Comparison of ENCODE assay signal across 8 cellular contexts in the genomic region with DNA sequence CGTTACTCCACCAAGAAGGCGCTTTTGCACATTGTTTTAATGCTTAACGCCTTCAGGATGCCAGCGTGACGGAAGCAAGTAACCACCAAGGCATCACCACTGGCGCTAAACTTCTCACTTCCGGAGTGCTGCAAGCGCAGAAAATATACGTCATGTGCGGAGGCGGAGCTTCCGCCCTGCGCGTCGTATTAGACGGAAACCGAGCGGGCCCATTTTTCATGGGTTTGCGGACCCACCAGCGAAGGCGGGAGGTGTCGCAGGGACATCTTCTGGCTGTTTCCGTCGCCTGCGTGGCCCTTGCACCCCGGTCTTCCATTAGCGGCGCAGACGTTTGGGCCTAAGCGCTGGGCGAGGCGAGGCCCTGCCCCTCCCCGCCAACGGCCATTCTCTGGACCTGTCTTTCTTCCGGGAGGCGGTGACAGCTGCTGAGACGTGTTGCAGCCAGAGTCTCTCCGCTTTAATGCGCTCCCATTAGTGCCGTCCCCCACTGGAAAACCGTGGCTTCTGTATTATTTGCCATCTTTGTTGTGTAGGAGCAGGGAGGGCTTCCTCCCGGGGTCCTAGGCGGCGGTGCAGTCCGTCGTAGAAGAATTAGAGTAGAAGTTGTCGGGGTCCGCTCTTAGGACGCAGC. TPM values are rescaled to one million over a fixed set of nuclear protein-coding genes. Genes with fewer than 3 reads are reported as not detected.
DNase-seq lines count a peak whose midpoint lies in the region; ATAC-seq lines count a peak whose summit lies in the region.

A gene (plus strand): TSS at position 403 of the 631 bp plus-strand sequence. CDS start 235 bp downstream, outside the sequence.

- H3K4me1 ChIP-seq in CD8-positive, alpha-beta memory T cell (ENCODE audit: insufficient read depth, low read length), result peaks cover 42% of the 10 kb centered on the region

- H3K9me3 ChIP-seq in CD8-positive, alpha-beta memory T cell (ENCODE audit: low read length), result no peaks in the 10 kb centered on the region

- H3K4me3 Mint-ChIP-seq in CD8-positive, alpha-beta memory T cell, result peak within 1 kb of the TSS; percentile 91 to 99 (median 97)

- POLR2A ChIA-PET in CD8-positive, alpha-beta memory T cell (lab: Charles Lee), result interaction anchor here (0.6 to 4.7 kb wide), 11 partner anchors 28 to 1228 kb away, joined by 3 to 171 read pairs (median 4); a partner anchor contains a TSS
- POLR2A ChIA-PET in activated CD8-positive, alpha-beta memory T cell treated with anti-CD3 and anti-CD28 coated beads for 36 hours (lab: Charles Lee), result interaction anchor here (0.5 to 2.8 kb wide), 8 partner anchors 46 to 254 kb away, joined by 3 to 21 read pairs (median 4); a partner anchor contains a TSS

- peaks cover 42 to 52% (median 51%) of the 10 kb centered on the region in 3 donors for H3K4me1 Mint-ChIP-seq in CD8-positive, alpha-beta memory T cell

- DNase-seq in CD8-positive, alpha-beta memory T cell, result peak; percentile 88 to 97 (median 97)
- DNase-seq in HS-5 (ENCODE audit: low read depth) (peak; percentile 69), NOMO-1 (lab: John Stamatoyannopoulos, UW; ENCODE audit: unreplicated experiment in 2 of 2) (peak; percentile 93 to 95), lung microvascular endothelial cell (ENCODE audit: low read depth in 2 of 2) (peak; percentile 96)
- peak; percentile 90 for DNase-seq in effector CD8-positive, alpha-beta T cell (lab: John Stamatoyannopoulos, UW)
- peak; percentile 93 for DNase-seq in stimulated activated CD4-positive, alpha-beta T cell treated with anti-CD3 and anti-CD28 coated beads, TNF-alpha, amount 100 ng/mL, for 48 hours (ENCODE audit: low read depth in 3 of 3)

- H3K4me3 ChIP-seq in CD8-positive, alpha-beta memory T cell (ENCODE audit: low read length), result peak within 1 kb of the TSS; percentile 97

- H3K27ac Mint-ChIP-seq in CD8-positive, alpha-beta memory T cell, result peak within 1 kb of the TSS; percentile 93 to 100 (median 99)

- peak; percentile 79 for ATAC-seq in GM19468 (IDR thresholded peaks at IDR 0.05; ENCODE audit: extremely low read depth, unreplicated experiment)

- CTCF ChIA-PET in CD8-positive, alpha-beta memory T cell (lab: Charles Lee), result interaction anchor here (0.7 to 4.8 kb wide), 14 partner anchors 9 to 267 kb away, joined by 3 to 36 read pairs (median 6); a partner anchor contains a TSS
- CTCF ChIA-PET in activated CD8-positive, alpha-beta memory T cell treated with anti-CD3 and anti-CD28 coated beads for 36 hours (lab: Charles Lee), result interaction anchor here (0.8 to 3.0 kb wide), 5 partner anchors 24 to 253 kb away, joined by 3 to 13 read pairs (median 5); a partner anchor contains a TSS

- H3K36me3 ChIP-seq in CD8-positive, alpha-beta memory T cell (ENCODE audit: insufficient read depth, low read length), result no peaks in the 10 kb centered on the region

- H3K9me3 Mint-ChIP-seq in CD8-positive, alpha-beta memory T cell, result peaks cover 0 to 2% (median 0%) of the 10 kb centered on the region in 5 donors

- peaks cover 0 to 5% of the 10 kb centered on the region in 2 donors for H3K27me3 Mint-ChIP-seq in CD8-positive, alpha-beta memory T cell

- no peaks in the 10 kb centered on the region for H3K27me3 ChIP-seq in CD8-positive, alpha-beta memory T cell (ENCODE audit: insufficient read depth, low read length, poor library complexity, severe bottlenecking)

- H3K27ac ChIP-seq in CD8-positive, alpha-beta memory T cell (ENCODE audit: low read depth, low read length), result peak within 1 kb of the TSS; percentile 99

- peaks cover 0 to 38% (median 5%) of the 10 kb centered on the region in 3 donors for H3K36me3 Mint-ChIP-seq in CD8-positive, alpha-beta memory T cell

RNA-seq across cellular contexts. Expression of the gene that starts here (rescaled TPM):
- total RNA-seq in CD8-positive, alpha-beta memory T cell, result 10 to 100 TPM; 48.0 to 48.8 TPM
- 60.3 TPM for polyA plus RNA-seq in CD8-positive, alpha-beta memory T cell
- 10 to 100 TPM; 45.4 to 52.3 TPM for total RNA-seq in activated CD8-positive, alpha-beta memory T cell treated with anti-CD3 and anti-CD28 coated beads for 36 hours
- total RNA-seq in lung microvascular endothelial cell, result 39.4 and 42.7 TPM in 2 replicates

Comparison
In these comparisons a context has a peak if more than half of its experiments do, and no peak if none do; other contexts are left out.
1. Peak in every context shown above with its lines: DNase-seq, ATAC-seq, H3K4me3 ChIP-seq and H3K27ac ChIP-seq.